ENCODE assay signal across 3 cellular contexts in the genomic region with DNA sequence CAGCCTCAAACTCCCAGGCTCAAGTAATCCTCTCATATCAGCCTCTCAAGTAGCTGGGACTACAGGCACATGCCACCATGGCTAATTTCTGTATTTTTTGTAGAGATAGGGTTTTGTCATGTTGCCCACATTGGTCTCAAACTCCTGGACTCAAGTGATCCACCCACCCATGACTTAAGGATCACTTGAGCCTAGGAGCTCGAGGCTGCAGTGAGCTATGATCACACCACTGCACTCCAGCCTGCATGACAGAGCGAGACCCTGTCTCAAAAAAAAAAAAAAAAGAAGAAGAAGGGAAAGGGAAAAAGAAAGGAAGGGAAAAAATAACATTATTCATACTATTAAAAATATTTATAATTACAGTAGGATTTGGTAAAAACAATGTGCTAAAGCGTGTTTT.
TF ChIP-seq lines count a peak whose summit lies in the region.

No MANE protein-coding gene starts in this region.

TF ChIP-seq in A549, 52 proteins besides CTCF, POLR2A, EP300 and RAD21:
- TF ChIP-seq MAX (IDR thresholded peaks at IDR 0.05): no peak
TF ChIP-seq in A549: peak in this region for 0.

TF ChIP-seq in IMR-90, 13 proteins besides CTCF, POLR2A, EP300 and RAD21:
- TF ChIP-seq MXI1 (IDR thresholded peaks at IDR 0.05; ENCODE audit: borderline replicate concordance, low read depth, low read length) (no peak), MAFK (IDR thresholded peaks at IDR 0.05; ENCODE audit: low read depth, low read length) (no peak), BHLHE40 (IDR thresholded peaks at IDR 0.05; ENCODE audit: low read depth, low read length) (no peak), NFE2L2 (IDR thresholded peaks at IDR 0.05; ENCODE audit: low read depth, low read length) (no peak), RCOR1 (IDR thresholded peaks at IDR 0.05; ENCODE audit: insufficient replicate concordance, low read length) (no peak), ELK1 (IDR thresholded peaks at IDR 0.05; ENCODE audit: borderline replicate concordance, low read depth, low read length) (no peak), RFX5 (IDR thresholded peaks at IDR 0.05; ENCODE audit: low read depth, low read length) (no peak), CHD1 (IDR thresholded peaks at IDR 0.05; ENCODE audit: low read depth, low read length) (no peak)

TF ChIP-seq in HepG2, 621 proteins besides CTCF, POLR2A, EP300 and RAD21:
- no peak for TF ChIP-seq ZBED4 (CRISPR knock-in tag; IDR thresholded peaks at IDR 0.05; ENCODE audit: borderline replicate concordance)
- no peak for TF ChIP-seq DNMT3B (CRISPR knock-in tag; conservative IDR thresholded peaks at IDR 0.05)
- no peak for TF ChIP-seq ZMYM4 (CRISPR knock-in tag; IDR thresholded peaks at IDR 0.05)
- TF ChIP-seq PAXIP1 (CRISPR knock-in tag; conservative IDR thresholded peaks at IDR 0.05): no peak
- TF ChIP-seq MATR3 (CRISPR knock-in tag; IDR thresholded peaks at IDR 0.05): no peak
- TF ChIP-seq HNRNPLL (IDR thresholded peaks at IDR 0.05; ENCODE audit: low read depth, low read length, poor library complexity, severe bottlenecking): no peak
- TF ChIP-seq ZNF652 (CRISPR knock-in tag; IDR thresholded peaks at IDR 0.05; ENCODE audit: borderline replicate concordance, low read depth): no peak
- no peak for TF ChIP-seq ZFYVE20 (CRISPR knock-in tag; IDR thresholded peaks at IDR 0.05; ENCODE audit: borderline replicate concordance, low read depth)
- no peak for TF ChIP-seq AHR (CRISPR knock-in tag; IDR thresholded peaks at IDR 0.05)
- TF ChIP-seq, protein P1, sequence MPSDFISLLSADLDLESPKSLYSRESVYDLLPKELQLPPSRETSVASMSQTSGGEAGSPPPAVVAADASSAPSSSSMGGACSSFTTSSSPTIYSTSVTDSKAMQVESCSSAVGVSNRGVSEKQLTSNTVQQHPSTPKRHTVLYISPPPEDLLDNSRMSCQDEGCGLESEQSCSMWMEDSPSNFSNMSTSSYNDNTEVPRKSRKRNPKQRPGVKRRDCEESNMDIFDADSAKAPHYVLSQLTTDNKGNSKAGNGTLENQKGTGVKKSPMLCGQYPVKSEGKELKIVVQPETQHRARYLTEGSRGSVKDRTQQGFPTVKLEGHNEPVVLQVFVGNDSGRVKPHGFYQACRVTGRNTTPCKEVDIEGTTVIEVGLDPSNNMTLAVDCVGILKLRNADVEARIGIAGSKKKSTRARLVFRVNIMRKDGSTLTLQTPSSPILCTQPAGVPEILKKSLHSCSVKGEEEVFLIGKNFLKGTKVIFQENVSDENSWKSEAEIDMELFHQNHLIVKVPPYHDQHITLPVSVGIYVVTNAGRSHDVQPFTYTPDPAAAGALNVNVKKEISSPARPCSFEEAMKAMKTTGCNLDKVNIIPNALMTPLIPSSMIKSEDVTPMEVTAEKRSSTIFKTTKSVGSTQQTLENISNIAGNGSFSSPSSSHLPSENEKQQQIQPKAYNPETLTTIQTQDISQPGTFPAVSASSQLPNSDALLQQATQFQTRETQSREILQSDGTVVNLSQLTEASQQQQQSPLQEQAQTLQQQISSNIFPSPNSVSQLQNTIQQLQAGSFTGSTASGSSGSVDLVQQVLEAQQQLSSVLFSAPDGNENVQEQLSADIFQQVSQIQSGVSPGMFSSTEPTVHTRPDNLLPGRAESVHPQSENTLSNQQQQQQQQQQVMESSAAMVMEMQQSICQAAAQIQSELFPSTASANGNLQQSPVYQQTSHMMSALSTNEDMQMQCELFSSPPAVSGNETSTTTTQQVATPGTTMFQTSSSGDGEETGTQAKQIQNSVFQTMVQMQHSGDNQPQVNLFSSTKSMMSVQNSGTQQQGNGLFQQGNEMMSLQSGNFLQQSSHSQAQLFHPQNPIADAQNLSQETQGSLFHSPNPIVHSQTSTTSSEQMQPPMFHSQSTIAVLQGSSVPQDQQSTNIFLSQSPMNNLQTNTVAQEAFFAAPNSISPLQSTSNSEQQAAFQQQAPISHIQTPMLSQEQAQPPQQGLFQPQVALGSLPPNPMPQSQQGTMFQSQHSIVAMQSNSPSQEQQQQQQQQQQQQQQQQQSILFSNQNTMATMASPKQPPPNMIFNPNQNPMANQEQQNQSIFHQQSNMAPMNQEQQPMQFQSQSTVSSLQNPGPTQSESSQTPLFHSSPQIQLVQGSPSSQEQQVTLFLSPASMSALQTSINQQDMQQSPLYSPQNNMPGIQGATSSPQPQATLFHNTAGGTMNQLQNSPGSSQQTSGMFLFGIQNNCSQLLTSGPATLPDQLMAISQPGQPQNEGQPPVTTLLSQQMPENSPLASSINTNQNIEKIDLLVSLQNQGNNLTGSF (CRISPR knock-in tag; IDR thresholded peaks at IDR 0.05): no peak
- TF ChIP-seq ZNF660 (CRISPR knock-in tag; IDR thresholded peaks at IDR 0.05; ENCODE audit: borderline replicate concordance, low read depth): no peak
- TF ChIP-seq, protein P2, sequence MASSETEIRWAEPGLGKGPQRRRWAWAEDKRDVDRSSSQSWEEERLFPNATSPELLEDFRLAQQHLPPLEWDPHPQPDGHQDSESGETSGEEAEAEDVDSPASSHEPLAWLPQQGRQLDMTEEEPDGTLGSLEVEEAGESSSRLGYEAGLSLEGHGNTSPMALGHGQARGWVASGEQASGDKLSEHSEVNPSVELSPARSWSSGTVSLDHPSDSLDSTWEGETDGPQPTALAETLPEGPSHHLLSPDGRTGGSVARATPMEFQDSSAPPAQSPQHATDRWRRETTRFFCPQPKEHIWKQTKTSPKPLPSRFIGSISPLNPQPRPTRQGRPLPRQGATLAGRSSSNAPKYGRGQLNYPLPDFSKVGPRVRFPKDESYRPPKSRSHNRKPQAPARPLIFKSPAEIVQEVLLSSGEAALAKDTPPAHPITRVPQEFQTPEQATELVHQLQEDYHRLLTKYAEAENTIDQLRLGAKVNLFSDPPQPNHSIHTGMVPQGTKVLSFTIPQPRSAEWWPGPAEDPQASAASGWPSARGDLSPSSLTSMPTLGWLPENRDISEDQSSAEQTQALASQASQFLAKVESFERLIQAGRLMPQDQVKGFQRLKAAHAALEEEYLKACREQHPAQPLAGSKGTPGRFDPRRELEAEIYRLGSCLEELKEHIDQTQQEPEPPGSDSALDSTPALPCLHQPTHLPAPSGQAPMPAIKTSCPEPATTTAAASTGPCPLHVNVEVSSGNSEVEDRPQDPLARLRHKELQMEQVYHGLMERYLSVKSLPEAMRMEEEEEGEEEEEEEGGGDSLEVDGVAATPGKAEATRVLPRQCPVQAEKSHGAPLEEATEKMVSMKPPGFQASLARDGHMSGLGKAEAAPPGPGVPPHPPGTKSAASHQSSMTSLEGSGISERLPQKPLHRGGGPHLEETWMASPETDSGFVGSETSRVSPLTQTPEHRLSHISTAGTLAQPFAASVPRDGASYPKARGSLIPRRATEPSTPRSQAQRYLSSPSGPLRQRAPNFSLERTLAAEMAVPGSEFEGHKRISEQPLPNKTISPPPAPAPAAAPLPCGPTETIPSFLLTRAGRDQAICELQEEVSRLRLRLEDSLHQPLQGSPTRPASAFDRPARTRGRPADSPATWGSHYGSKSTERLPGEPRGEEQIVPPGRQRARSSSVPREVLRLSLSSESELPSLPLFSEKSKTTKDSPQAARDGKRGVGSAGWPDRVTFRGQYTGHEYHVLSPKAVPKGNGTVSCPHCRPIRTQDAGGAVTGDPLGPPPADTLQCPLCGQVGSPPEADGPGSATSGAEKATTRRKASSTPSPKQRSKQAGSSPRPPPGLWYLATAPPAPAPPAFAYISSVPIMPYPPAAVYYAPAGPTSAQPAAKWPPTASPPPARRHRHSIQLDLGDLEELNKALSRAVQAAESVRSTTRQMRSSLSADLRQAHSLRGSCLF (CRISPR knock-in tag; IDR thresholded peaks at IDR 0.05; ENCODE audit: borderline replicate concordance): no peak
- no peak for TF ChIP-seq ZNF839 (CRISPR knock-in tag; IDR thresholded peaks at IDR 0.05; ENCODE audit: borderline replicate concordance)
- TF ChIP-seq SCMH1 (CRISPR knock-in tag; IDR thresholded peaks at IDR 0.05; ENCODE audit: borderline replicate concordance): no peak
- no peak for TF ChIP-seq GLI4 (CRISPR knock-in tag; IDR thresholded peaks at IDR 0.05; ENCODE audit: borderline replicate concordance)
- no peak for TF ChIP-seq MEF2D (CRISPR knock-in tag; IDR thresholded peaks at IDR 0.05)
- TF ChIP-seq ZSCAN31 (CRISPR knock-in tag; IDR thresholded peaks at IDR 0.05; ENCODE audit: low read depth): no peak
- no peak for TF ChIP-seq ZMAT5 (CRISPR knock-in tag; IDR thresholded peaks at IDR 0.05; ENCODE audit: borderline replicate concordance, low read depth)
